Comparison of ENCODE assay signal across 24 cellular contexts in the genomic region with DNA sequence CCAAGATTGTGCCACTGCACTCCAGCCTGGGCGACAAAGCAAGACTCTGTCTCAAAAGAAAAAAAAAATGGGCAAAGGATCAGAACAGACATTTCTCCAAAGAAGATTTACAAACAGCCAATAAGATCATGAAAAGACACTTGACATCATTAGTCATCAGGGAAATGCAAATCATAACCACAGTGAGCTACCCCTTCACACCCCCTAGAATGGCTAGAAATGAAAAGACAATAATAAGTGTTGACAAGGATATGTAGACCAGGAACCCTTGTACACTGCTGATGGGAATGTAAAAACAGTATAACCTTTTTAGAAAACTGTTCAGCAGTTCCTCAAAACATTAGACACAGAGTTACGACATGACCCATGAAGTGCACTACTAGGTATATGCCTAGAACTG. TPM values are rescaled to one million over a fixed set of nuclear protein-coding genes. Genes with fewer than 3 reads are reported as not detected.
DNase-seq lines count a peak whose midpoint lies in the region; ATAC-seq lines count a peak whose summit lies in the region.
"Had no signal": no experiment of that assay in that cellular context is flagged by ENCODE, and none has a peak within 500 bp of the region (broad histone marks: within the 10 kb centered on the region; RNA-seq: fewer than 3 reads in every experiment).

No MANE protein-coding gene starts in this region.

- H3K4me1 Mint-ChIP-seq in activated T-cell treated with anti-CD3 and anti-CD28 coated beads, Interleukin-2, amount 50 U/mL, for 72 hours (ENCODE audit: low read depth) = peaks cover 22% of the 10 kb centered on the region
- H3K4me1 Mint-ChIP-seq in activated naive CD8-positive, alpha-beta T cell treated with anti-CD3 and anti-CD28 coated beads, Interleukin-2, amount 50 U/mL, for 24 hours = peaks cover 4% of the 10 kb centered on the region
- H3K4me1 Mint-ChIP-seq in activated T-helper 1 cell treated with anti-CD3 and anti-CD28 coated beads, Interleukin-12 subunit alpha, Interleukin-12 subunit beta, Interleukin-2, Interleukin-4 antibody, amounts not matched to agents 30 ng/mL and 10 ng/mL and 1 ng/mL, durations not matched to agents 14 hours and 24 hours and 36 hours (ENCODE audit: low read depth) = peaks cover 30% of the 10 kb centered on the region
- H3K4me1 Mint-ChIP-seq: H9 had no signal

- H3K27me3 Mint-ChIP-seq in activated T-cell treated with anti-CD3 and anti-CD28 coated beads, Interleukin-2, amount 50 U/mL, for 72 hours (ENCODE audit: low read depth) = no peaks in the 10 kb centered on the region
- H3K27me3 Mint-ChIP-seq in activated naive CD8-positive, alpha-beta T cell treated with anti-CD3 and anti-CD28 coated beads, Interleukin-2, amount 50 U/mL, for 24 hours = no peaks in the 10 kb centered on the region
- no peaks in the 10 kb centered on the region for H3K27me3 Mint-ChIP-seq in activated T-helper 1 cell treated with anti-CD3 and anti-CD28 coated beads, Interleukin-12 subunit alpha, Interleukin-12 subunit beta, Interleukin-2, Interleukin-4 antibody, amounts not matched to agents 30 ng/mL and 10 ng/mL and 1 ng/mL, durations not matched to agents 14 hours and 24 hours and 36 hours (ENCODE audit: insufficient read depth)
- H3K27me3 Mint-ChIP-seq: B cell had no signal

- peaks cover 24% of the 10 kb centered on the region for H3K36me3 ChIP-seq in Karpas-422 (ENCODE audit: insufficient read depth, low read length)
- H3K36me3 ChIP-seq: Peyer's patch had no signal

- DNase-seq in activated T-cell treated with anti-CD3 and anti-CD28 coated beads, Interleukin-2, amount 50 U/mL, for 72 hours = no peak
- no peak for DNase-seq in activated T-cell treated with anti-CD3 and anti-CD28 coated beads, Interleukin-2, amount 50 U/mL, for 1 hour
- peak; percentile 45 for DNase-seq in Karpas-422
- no peak for DNase-seq in activated naive CD8-positive, alpha-beta T cell treated with anti-CD3 and anti-CD28 coated beads, Interleukin-2, amount 50 U/mL, for 24 hours
- DNase-seq in activated T-helper 1 cell treated with anti-CD3 and anti-CD28 coated beads, Interleukin-12 subunit alpha, Interleukin-12 subunit beta, Interleukin-2, Interleukin-4 antibody, amounts not matched to agents 30 ng/mL and 10 ng/mL and 1 ng/mL, durations not matched to agents 14 hours and 24 hours and 36 hours (ENCODE audit: low spot score) = no peak
- DNase-seq: DMS53; GF-D8; GM23248; H9; HFFc6; NCI-H1105; NCI-H146; NCI-H2029; NCI-H2227 treated with DMSO at 0.1 percent for 48 hours; NCI-H510A; NCI-H748 treated with DMSO at 0.1 percent for 48 hours; NK-92 treated with Interleukin-12 subunit alpha and Interleukin-12 subunit beta, amount 100 ng/mL, for 24 hours; Peyer's patch; SJCRH30 had no signal

- no peaks in the 10 kb centered on the region for H3K9me2 ChIP-seq in Karpas-422 (replicated peaks; ENCODE audit: insufficient read depth, low read length)

- no peak overlapping the region for H2AFZ ChIP-seq in Karpas-422 (ENCODE audit: low read length)
- H2AFZ ChIP-seq: GM23248 had no signal

- H3K27me3 ChIP-seq in Karpas-422 (ENCODE audit: low read length) = no peaks in the 10 kb centered on the region
- H3K27me3 ChIP-seq: Peyer's patch, SJCRH30 had no signal

- H3K9me3 Mint-ChIP-seq in activated T-cell treated with anti-CD3 and anti-CD28 coated beads, Interleukin-2, amount 50 U/mL, for 72 hours = peaks cover 3 to 4% of the 10 kb centered on the region in 2 donors
- peaks cover 11% of the 10 kb centered on the region for H3K9me3 Mint-ChIP-seq in activated naive CD8-positive, alpha-beta T cell treated with anti-CD3 and anti-CD28 coated beads, Interleukin-2, amount 50 U/mL, for 24 hours
- peaks cover 11% of the 10 kb centered on the region for H3K9me3 Mint-ChIP-seq in activated T-helper 1 cell treated with anti-CD3 and anti-CD28 coated beads, Interleukin-12 subunit alpha, Interleukin-12 subunit beta, Interleukin-2, Interleukin-4 antibody, amounts not matched to agents 30 ng/mL and 10 ng/mL and 1 ng/mL, durations not matched to agents 14 hours and 24 hours and 36 hours
- H3K9me3 Mint-ChIP-seq: H9 had no signal

- peak; percentile 47 to 51 for ATAC-seq in activated T-cell treated with anti-CD3 and anti-CD28 coated beads, Interleukin-2, amount 50 U/mL, for 72 hours (replicated peaks in 1 of 2)
- ATAC-seq in activated naive CD8-positive, alpha-beta T cell treated with anti-CD3 and anti-CD28 coated beads, Interleukin-2, amount 50 U/mL, for 24 hours = peak; percentile 61
- ATAC-seq in HG02884 (IDR thresholded peaks at IDR 0.05; ENCODE audit: unreplicated experiment) (no peak), GM21526 (IDR thresholded peaks at IDR 0.05; ENCODE audit: low FRiP score, unreplicated experiment) (no peak)
- ATAC-seq: A549, K562 had no signal

- H3K9ac ChIP-seq in Karpas-422 (ENCODE audit: low read length) = no peak overlapping the region
- H3K9ac ChIP-seq: GM23248 had no signal

- no peak overlapping the region for H3K27ac ChIP-seq in Karpas-422 (ENCODE audit: low read length)
- H3K27ac ChIP-seq: A549, GM23248, Peyer's patch, SJCRH30 had no signal

- H3K9me3 ChIP-seq in Karpas-422 (ENCODE audit: low read length) = no peaks in the 10 kb centered on the region
- H3K9me3 ChIP-seq: A549, Peyer's patch, SJCRH30 had no signal

- no peak overlapping the region for H3K4me2 ChIP-seq in Karpas-422 (ENCODE audit: low read depth, low read length, poor library complexity, severe bottlenecking)
- H3K4me2 ChIP-seq: A549 had no signal

- H3K4me3 ChIP-seq in Karpas-422 (ENCODE audit: low read length) = no peak overlapping the region
- H3K4me3 ChIP-seq: A549, GM23248, K562, Peyer's patch, SJCRH30 had no signal

- H3K27ac Mint-ChIP-seq in activated T-cell treated with anti-CD3 and anti-CD28 coated beads, Interleukin-2, amount 50 U/mL, for 72 hours = no peak overlapping the region
- H3K27ac Mint-ChIP-seq in activated naive CD8-positive, alpha-beta T cell treated with anti-CD3 and anti-CD28 coated beads, Interleukin-2, amount 50 U/mL, for 24 hours = no peak overlapping the region
- H3K27ac Mint-ChIP-seq in activated T-helper 1 cell treated with anti-CD3 and anti-CD28 coated beads, Interleukin-12 subunit alpha, Interleukin-12 subunit beta, Interleukin-2, Interleukin-4 antibody, amounts not matched to agents 30 ng/mL and 10 ng/mL and 1 ng/mL, durations not matched to agents 14 hours and 24 hours and 36 hours = no peak overlapping the region
- H3K27ac Mint-ChIP-seq: B cell, HFFc6 had no signal

- H3K79me2 ChIP-seq in Karpas-422 (ENCODE audit: low read length) = peaks cover 6% of the 10 kb centered on the region

- no peak overlapping the region for H3K4me3 Mint-ChIP-seq in activated T-cell treated with anti-CD3 and anti-CD28 coated beads, Interleukin-2, amount 50 U/mL, for 72 hours
- H3K4me3 Mint-ChIP-seq in activated naive CD8-positive, alpha-beta T cell treated with anti-CD3 and anti-CD28 coated beads, Interleukin-2, amount 50 U/mL, for 24 hours = no peak overlapping the region
- H3K4me3 Mint-ChIP-seq in activated T-helper 1 cell treated with anti-CD3 and anti-CD28 coated beads, Interleukin-12 subunit alpha, Interleukin-12 subunit beta, Interleukin-2, Interleukin-4 antibody, amounts not matched to agents 30 ng/mL and 10 ng/mL and 1 ng/mL, durations not matched to agents 14 hours and 24 hours and 36 hours = no peak overlapping the region
- H3K4me3 Mint-ChIP-seq: B cell, H9, HFFc6 had no signal

- H3K36me3 Mint-ChIP-seq in activated T-cell treated with anti-CD3 and anti-CD28 coated beads, Interleukin-2, amount 50 U/mL, for 72 hours (ENCODE audit: insufficient read depth in 2 of 2) = peaks cover 14 to 29% of the 10 kb centered on the region in 2 donors
- H3K36me3 Mint-ChIP-seq in activated naive CD8-positive, alpha-beta T cell treated with anti-CD3 and anti-CD28 coated beads, Interleukin-2, amount 50 U/mL, for 24 hours (ENCODE audit: low read depth) = peaks cover 37% of the 10 kb centered on the region
- H3K36me3 Mint-ChIP-seq in activated T-helper 1 cell treated with anti-CD3 and anti-CD28 coated beads, Interleukin-12 subunit alpha, Interleukin-12 subunit beta, Interleukin-2, Interleukin-4 antibody, amounts not matched to agents 30 ng/mL and 10 ng/mL and 1 ng/mL, durations not matched to agents 14 hours and 24 hours and 36 hours (ENCODE audit: low read depth) = peaks cover 51% of the 10 kb centered on the region

- H3K4me1 ChIP-seq in Karpas-422 (ENCODE audit: low read length) = no peaks in the 10 kb centered on the region
- H3K4me1 ChIP-seq: A549, Peyer's patch, SJCRH30 had no signal

- no peaks in the 10 kb centered on the region for H4K20me1 ChIP-seq in Karpas-422 (ENCODE audit: insufficient read depth, low read depth, low read length)

- intact Hi-C loops in activated T-helper 1 cell treated with anti-CD3 and anti-CD28 coated beads, Interleukin-12 subunit alpha, Interleukin-12 subunit beta, Interleukin-2, Interleukin-4 antibody, amounts not matched to agents 30 ng/mL and 10 ng/mL and 1 ng/mL, durations not matched to agents 14 hours and 24 hours and 36 hours (cut with micrococcal nuclease) = no loop called here

RNA-seq across cellular contexts. Expression of a gene that starts 18.4 kb away (rescaled TPM):
- total RNA-seq in activated T-cell treated with anti-CD3 and anti-CD28 coated beads, Interleukin-2, amount 50 U/mL, for 72 hours = 10 to 100 TPM; 48.7 to 53.7 TPM
- 45.1 and 49.5 TPM in 2 replicates for total RNA-seq in Karpas-422 (2014; rRNA removed; shearing (Covaris generic); ENCODE audit: low replicate concordance)
- 40.5 and 43.3 TPM in 2 replicates for total RNA-seq in activated T-helper 1 cell treated with anti-CD3 and anti-CD28 coated beads, Interleukin-12 subunit alpha, Interleukin-12 subunit beta, Interleukin-2, Interleukin-4 antibody, amounts not matched to agents 30 ng/mL and 10 ng/mL and 1 ng/mL, durations not matched to agents 14 hours and 24 hours and 36 hours

RNA-seq across cellular contexts. Expression of a gene that starts 28.8 kb away (rescaled TPM):
- total RNA-seq in activated T-cell treated with anti-CD3 and anti-CD28 coated beads, Interleukin-2, amount 50 U/mL, for 72 hours = 100 to 1,000 TPM; 123 to 171 TPM
- total RNA-seq in Karpas-422 (2014; rRNA removed; shearing (Covaris generic); ENCODE audit: low replicate concordance) = 17.0 and 23.9 TPM in 2 replicates
- 101 and 104 TPM in 2 replicates for total RNA-seq in activated T-helper 1 cell treated with anti-CD3 and anti-CD28 coated beads, Interleukin-12 subunit alpha, Interleukin-12 subunit beta, Interleukin-2, Interleukin-4 antibody, amounts not matched to agents 30 ng/mL and 10 ng/mL and 1 ng/mL, durations not matched to agents 14 hours and 24 hours and 36 hours

RNA-seq across cellular contexts. Expression of a gene that starts 29.8 kb away (rescaled TPM):
- 10 to 100 TPM; 89.1 to 97.8 TPM for total RNA-seq in activated T-cell treated with anti-CD3 and anti-CD28 coated beads, Interleukin-2, amount 50 U/mL, for 72 hours
- total RNA-seq in Karpas-422 (2014; rRNA removed; shearing (Covaris generic); ENCODE audit: low replicate concordance) = 39.5 and 54.4 TPM in 2 replicates
- total RNA-seq in activated T-helper 1 cell treated with anti-CD3 and anti-CD28 coated beads, Interleukin-12 subunit alpha, Interleukin-12 subunit beta, Interleukin-2, Interleukin-4 antibody, amounts not matched to agents 30 ng/mL and 10 ng/mL and 1 ng/mL, durations not matched to agents 14 hours and 24 hours and 36 hours = 115 and 118 TPM in 2 replicates

Comparison
In these comparisons a context has a peak if more than half of its experiments do, and no peak if none do; other contexts are left out.
1. ATAC-seq: peak in activated T-cell treated with anti-CD3 and anti-CD28 coated beads, Interleukin-2, amount 50 U/mL, for 72 hours (2 of 2) and activated naive CD8-positive, alpha-beta T cell treated with anti-CD3 and anti-CD28 coated beads, Interleukin-2, amount 50 U/mL, for 24 hours (single experiment); none in HG02884 (single experiment) and GM21526 (single experiment).